Comparison of ENCODE assay signal across 1 cellular context in the genomic region with DNA sequence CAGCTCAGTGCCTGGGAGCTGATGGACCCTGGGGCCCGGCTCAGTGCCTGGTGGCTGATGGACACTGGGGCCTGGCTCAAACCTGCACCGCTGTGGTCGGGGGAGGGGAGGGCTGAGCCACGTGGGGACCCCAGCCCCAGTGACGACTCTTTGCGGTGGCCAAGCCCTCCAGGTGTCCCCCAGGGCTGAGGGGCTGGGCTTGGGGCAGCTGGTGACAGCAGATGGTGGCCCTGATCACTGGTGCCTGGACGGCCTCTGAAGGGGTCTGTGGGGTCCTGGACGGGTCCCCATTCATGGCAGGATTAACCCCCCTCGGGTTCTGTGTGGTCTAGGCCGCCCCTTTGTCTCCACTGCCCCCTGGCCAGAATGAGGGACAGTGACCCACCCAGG.
TF ChIP-seq lines count a peak whose summit lies in the region.

No MANE protein-coding gene starts in this region.

TF ChIP-seq in HepG2, 621 proteins besides CTCF, POLR2A, EP300 and RAD21:
- TF ChIP-seq PLRG1 (conservative IDR thresholded peaks at IDR 0.05) (no peak), ZNF670 (CRISPR knock-in tag; IDR thresholded peaks at IDR 0.05; ENCODE audit: borderline replicate concordance) (no peak), REL (CRISPR knock-in tag; conservative IDR thresholded peaks at IDR 0.05) (0 out of 2 replicates have a peak, but pooled peaks have one; percentile 19), ZNF75D (CRISPR knock-in tag; IDR thresholded peaks at IDR 0.05; ENCODE audit: borderline replicate concordance) (no peak), SMAD1 (CRISPR knock-in tag; IDR thresholded peaks at IDR 0.05; ENCODE audit: borderline replicate concordance, low read depth) (0 out of 2 replicates have a peak, but pooled peaks have one; percentile 4), HOXA7 (CRISPR knock-in tag; IDR thresholded peaks at IDR 0.05) (no peak), ZNF839 (CRISPR knock-in tag; IDR thresholded peaks at IDR 0.05; ENCODE audit: borderline replicate concordance) (no peak), RFX3 (CRISPR knock-in tag; IDR thresholded peaks at IDR 0.05) (no peak), PCBP1 (IDR thresholded peaks at IDR 0.05; ENCODE audit: borderline replicate concordance, low read depth, low read length) (0 out of 2 replicates have a peak, but pooled peaks have one; percentile 15), RARA (CRISPR knock-in tag; IDR thresholded peaks at IDR 0.05) (no peak), ZNF709 (CRISPR knock-in tag; IDR thresholded peaks at IDR 0.05) (no peak), ZNF335 (CRISPR knock-in tag; IDR thresholded peaks at IDR 0.05) (no peak), ZEB1 (IDR thresholded peaks at IDR 0.05; ENCODE audit: insufficient replicate concordance, low read depth) (no peak), SNRNP70 (IDR thresholded peaks at IDR 0.05; ENCODE audit: low read depth, low read length) (no peak), SMAD9 (CRISPR knock-in tag; IDR thresholded peaks at IDR 0.05) (no peak)
- TF ChIP-seq, protein P1, sequence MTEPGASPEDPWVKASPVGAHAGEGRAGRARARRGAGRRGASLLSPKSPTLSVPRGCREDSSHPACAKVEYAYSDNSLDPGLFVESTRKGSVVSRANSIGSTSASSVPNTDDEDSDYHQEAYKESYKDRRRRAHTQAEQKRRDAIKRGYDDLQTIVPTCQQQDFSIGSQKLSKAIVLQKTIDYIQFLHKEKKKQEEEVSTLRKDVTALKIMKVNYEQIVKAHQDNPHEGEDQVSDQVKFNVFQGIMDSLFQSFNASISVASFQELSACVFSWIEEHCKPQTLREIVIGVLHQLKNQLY (CRISPR knock-in tag; IDR thresholded peaks at IDR 0.05): no peak
